9 cellular contexts compared by ENCODE assay signal in genomic region chr5:72451771-72452505, GRCh38. TPM values are rescaled to one million over a fixed set of nuclear protein-coding genes. Genes with fewer than 3 reads are reported as not detected.
DNase-seq lines count a peak whose midpoint lies in the region; ATAC-seq and TF ChIP-seq lines count a peak whose summit lies in the region.
"Had no signal": no experiment of that assay in that cellular context is flagged by ENCODE, and none has a peak within 500 bp of the region (broad histone marks: within the 10 kb centered on the region; RNA-seq: fewer than 3 reads in every experiment).

No MANE protein-coding gene starts in this region.

- H3K4me3 ChIP-seq in astrocyte of the cerebellum (ENCODE audit: low read depth, low read length): no peak overlapping the region

- no peak for DNase-seq in activated naive CD8-positive, alpha-beta T cell treated with anti-CD3 and anti-CD28 coated beads for 36 hours
- no peak for DNase-seq in activated naive CD8-positive, alpha-beta T cell treated with anti-CD3 and anti-CD28 coated beads, Interleukin-2, amount 50 U/mL, for 24 hours
- DNase-seq in astrocyte of the cerebellum (ENCODE audit: low read depth): peak; percentile 81
- peak; percentile 35 for DNase-seq in iPS-NIHi7 (ENCODE audit: extremely low spot score)
- DNase-seq in stromal cell of bone marrow (ENCODE audit: low read depth): peak; percentile 99
- DNase-seq in activated T-cell treated with anti-CD3 and anti-CD28 coated beads, Interleukin-2, amount 50 U/mL, for 1 hour: no peak
- no peak for DNase-seq in activated CD4-positive, alpha-beta T cell treated with anti-CD3 and anti-CD28 coated beads for 36 hours

- H3K36me3 Mint-ChIP-seq in activated naive CD8-positive, alpha-beta T cell treated with anti-CD3 and anti-CD28 coated beads for 36 hours: no peaks in the 10 kb centered on the region
- H3K36me3 Mint-ChIP-seq in activated naive CD8-positive, alpha-beta T cell treated with anti-CD3 and anti-CD28 coated beads, Interleukin-2, amount 50 U/mL, for 24 hours (ENCODE audit: low read depth): no peaks in the 10 kb centered on the region
- H3K36me3 Mint-ChIP-seq in activated CD4-positive, alpha-beta T cell treated with anti-CD3 and anti-CD28 coated beads for 36 hours (ENCODE audit: low read depth): no peaks in the 10 kb centered on the region
- H3K36me3 Mint-ChIP-seq: activated naive CD8-positive, alpha-beta T cell had no signal

- H3K9me3 Mint-ChIP-seq in activated naive CD8-positive, alpha-beta T cell treated with anti-CD3 and anti-CD28 coated beads for 36 hours: no peaks in the 10 kb centered on the region
- H3K9me3 Mint-ChIP-seq in activated naive CD8-positive, alpha-beta T cell treated with anti-CD3 and anti-CD28 coated beads, Interleukin-2, amount 50 U/mL, for 24 hours: no peaks in the 10 kb centered on the region
- no peaks in the 10 kb centered on the region for H3K9me3 Mint-ChIP-seq in activated CD4-positive, alpha-beta T cell treated with anti-CD3 and anti-CD28 coated beads for 36 hours (ENCODE audit: low read depth)

- H3K27ac Mint-ChIP-seq in activated naive CD8-positive, alpha-beta T cell treated with anti-CD3 and anti-CD28 coated beads for 36 hours: peak overlapping the region; percentile 30
- H3K27ac Mint-ChIP-seq in activated naive CD8-positive, alpha-beta T cell treated with anti-CD3 and anti-CD28 coated beads, Interleukin-2, amount 50 U/mL, for 24 hours: no peak overlapping the region
- no peak overlapping the region for H3K27ac Mint-ChIP-seq in activated CD4-positive, alpha-beta T cell treated with anti-CD3 and anti-CD28 coated beads for 36 hours
- H3K27ac Mint-ChIP-seq: activated naive CD8-positive, alpha-beta T cell had no signal

- no peak for TF ChIP-seq CTCF in astrocyte of the cerebellum (IDR thresholded peaks at IDR 0.05; ENCODE audit: low read depth, low read length, missing control alignments)

- peaks cover 8% of the 10 kb centered on the region for H3K27me3 Mint-ChIP-seq in activated naive CD8-positive, alpha-beta T cell treated with anti-CD3 and anti-CD28 coated beads for 36 hours
- peaks cover 8% of the 10 kb centered on the region for H3K27me3 Mint-ChIP-seq in activated naive CD8-positive, alpha-beta T cell treated with anti-CD3 and anti-CD28 coated beads, Interleukin-2, amount 50 U/mL, for 24 hours
- no peaks in the 10 kb centered on the region for H3K27me3 Mint-ChIP-seq in activated CD4-positive, alpha-beta T cell treated with anti-CD3 and anti-CD28 coated beads for 36 hours

- POLR2A ChIA-PET in activated CD4-positive, alpha-beta T cell treated with anti-CD3 and anti-CD28 coated beads for 36 hours (lab: Charles Lee): interaction anchor here (0.5 kb wide), 1 partner anchor 81 kb away, joined by 3 read pairs; no protein-coding TSS in a partner anchor

- CTCF ChIA-PET in activated CD4-positive, alpha-beta T cell treated with anti-CD3 and anti-CD28 coated beads for 36 hours (lab: Charles Lee): no interaction called here

- in situ Hi-C loops in astrocyte of the cerebellum (cut with HindIII; ENCODE audit: low sequenced_read_pairs): no loop called here

- H3K4me1 Mint-ChIP-seq in activated naive CD8-positive, alpha-beta T cell treated with anti-CD3 and anti-CD28 coated beads for 36 hours: no peaks in the 10 kb centered on the region
- H3K4me1 Mint-ChIP-seq in activated naive CD8-positive, alpha-beta T cell treated with anti-CD3 and anti-CD28 coated beads, Interleukin-2, amount 50 U/mL, for 24 hours: no peaks in the 10 kb centered on the region
- no peaks in the 10 kb centered on the region for H3K4me1 Mint-ChIP-seq in activated CD4-positive, alpha-beta T cell treated with anti-CD3 and anti-CD28 coated beads for 36 hours

- H3K4me3 Mint-ChIP-seq in activated naive CD8-positive, alpha-beta T cell treated with anti-CD3 and anti-CD28 coated beads for 36 hours: no peak overlapping the region
- H3K4me3 Mint-ChIP-seq in activated naive CD8-positive, alpha-beta T cell treated with anti-CD3 and anti-CD28 coated beads, Interleukin-2, amount 50 U/mL, for 24 hours: no peak overlapping the region
- no peak overlapping the region for H3K4me3 Mint-ChIP-seq in activated CD4-positive, alpha-beta T cell treated with anti-CD3 and anti-CD28 coated beads for 36 hours
- H3K4me3 Mint-ChIP-seq: activated naive CD8-positive, alpha-beta T cell had no signal

- no peak for ATAC-seq in activated naive CD8-positive, alpha-beta T cell treated with anti-CD3 and anti-CD28 coated beads, Interleukin-2, amount 50 U/mL, for 24 hours
- peak; percentile 62 for ATAC-seq in HG03280 (IDR thresholded peaks at IDR 0.05; ENCODE audit: unreplicated experiment)
- no peak for ATAC-seq in activated CD4-positive, alpha-beta T cell treated with anti-CD3 and anti-CD28 coated beads for 36 hours

- intact Hi-C loops in activated CD4-positive, alpha-beta T cell treated with anti-CD3 and anti-CD28 coated beads for 36 hours (cut with DNase I, micrococcal nuclease): no loop called here

RNA-seq across cellular contexts. Expression of gene ZNF366, which starts 55.3 kb away (rescaled TPM):
- total RNA-seq in activated naive CD8-positive, alpha-beta T cell treated with anti-CD3 and anti-CD28 coated beads for 36 hours: not detected
- total RNA-seq in activated CD4-positive, alpha-beta T cell treated with anti-CD3 and anti-CD28 coated beads for 36 hours: not detected

Comparison
In these comparisons a context has a peak if more than half of its experiments do, and no peak if none do; other contexts are left out.
1. DNase-seq: peak in astrocyte of the cerebellum (single experiment), iPS-NIHi7 (single experiment) and stromal cell of bone marrow (single experiment); none in activated naive CD8-positive, alpha-beta T cell treated with anti-CD3 and anti-CD28 coated beads for 36 hours (single experiment), activated naive CD8-positive, alpha-beta T cell treated with anti-CD3 and anti-CD28 coated beads, Interleukin-2, amount 50 U/mL, for 24 hours (single experiment), activated T-cell treated with anti-CD3 and anti-CD28 coated beads, Interleukin-2, amount 50 U/mL, for 1 hour (single experiment) and activated CD4-positive, alpha-beta T cell treated with anti-CD3 and anti-CD28 coated beads for 36 hours (single experiment).